Comparison of ENCODE assay signal across 1 cellular context in genomic region chr6:75619230-75619899, GRCh38.
TF ChIP-seq lines count a peak whose summit lies in the region.

No MANE protein-coding gene starts in this region.

TF ChIP-seq in K562, 482 proteins besides CTCF, POLR2A, EP300 and RAD21:
- TF ChIP-seq KAT2B (IDR thresholded peaks at IDR 0.05; ENCODE audit: low read depth, low read length) (no peak), SPI1 (IDR thresholded peaks at IDR 0.05; ENCODE audit: borderline replicate concordance, low read depth, low read length) (0 out of 2 replicates have a peak, but pooled peaks have one; percentile 2), THAP12 (CRISPR knock-in tag; IDR thresholded peaks at IDR 0.05) (no peak)
